28 cellular contexts compared by ENCODE assay signal in genomic region chr5:82497242-82497641, GRCh38.
"Had no signal": no experiment of that assay in that cellular context is flagged by ENCODE, and none has a peak within 500 bp of the region (broad histone marks: within the 10 kb centered on the region; RNA-seq: fewer than 3 reads in every experiment).

No MANE protein-coding gene starts in this region.

- ATAC-seq: naive thymus-derived CD4-positive, alpha-beta T cell; natural killer cell; psoas muscle; right cardiac atrium; right lobe of liver; stimulated activated memory B cell treated with anti-CD40 and anti-IgM and Interleukin-4, amounts not matched to agents 10 μg/mL and 1 μg/mL and 100 μg/mL, for 72 hours; stimulated activated naive CD8-positive, alpha-beta T cell treated with anti-CD3 and anti-CD28 coated beads, Interleukin-15, amount 100 ng/mL, for 72 hours; stimulated activated naive CD8-positive, alpha-beta T cell treated with anti-CD3 and anti-CD28 coated beads, Interleukin-15, Interleukin-2, amounts not matched to agents 100 U/mL and 50 U/mL, for 24 hours; upper lobe of right lung had no signal

- H3K4me3 ChIP-seq: neural progenitor cell, ovary, psoas muscle, right lobe of liver, sigmoid colon, smooth muscle cell, spleen, suprapubic skin, testis, tibial artery, transverse colon, upper lobe of right lung, uterus had no signal

- H3K9me3 ChIP-seq: ovary, psoas muscle, right lobe of liver, sigmoid colon, spleen, suprapubic skin, testis, tibial artery, upper lobe of right lung, uterus had no signal

- H3K27me3 ChIP-seq: neural progenitor cell, ovary, right lobe of liver, sigmoid colon, spleen, suprapubic skin, testis, tibial artery, transverse colon, upper lobe of right lung, uterus had no signal

- DNase-seq: naive thymus-derived CD4-positive, alpha-beta T cell; natural killer cell; occipital lobe; ovary; posterior cingulate gyrus; psoas muscle; right cardiac atrium; right lobe of liver; sigmoid colon; spleen; stimulated activated CD4-positive, alpha-beta T cell treated with anti-CD3 and anti-CD28 coated beads, Interleukin-12 subunit alpha, Interleukin-12 subunit beta, amount 100 ng/mL, for 4 hours; stimulated activated CD4-positive, alpha-beta T cell treated with anti-CD3 and anti-CD28 coated beads, Interleukin-1b, Interleukin-23, amount 100 ng/mL, for 48 hours; stimulated activated CD4-positive, alpha-beta T cell treated with anti-CD3 and anti-CD28 coated beads, Interleukin-4, amount 100 ng/mL, for 1 hour; stimulated activated CD4-positive, alpha-beta T cell treated with anti-CD3 and anti-CD28 coated beads, Interleukin-4, amount 100 ng/mL, for 4 hours; stimulated activated CD8-positive, alpha-beta memory T cell treated with anti-CD3 and anti-CD28 coated beads, Interleukin-4, amount 100 ng/mL, for 48 hours; stimulated activated naive CD4-positive, alpha-beta T cell; stimulated activated naive CD8-positive, alpha-beta T cell treated with anti-CD3 and anti-CD28 coated beads, Interleukin-15, amount 100 ng/mL, for 72 hours; stimulated activated naive CD8-positive, alpha-beta T cell treated with anti-CD3 and anti-CD28 coated beads, Interleukin-15, Interleukin-2, amounts not matched to agents 100 U/mL and 50 U/mL, for 24 hours; substantia nigra; testis; tibial artery; transverse colon; upper lobe of right lung; uterus had no signal

- H3K27ac ChIP-seq: neural progenitor cell, ovary, psoas muscle, right lobe of liver, sigmoid colon, spleen, suprapubic skin, testis, tibial artery, transverse colon, upper lobe of right lung, uterus had no signal

- H3K4me1 ChIP-seq: psoas muscle, right lobe of liver, sigmoid colon, spleen, suprapubic skin, testis, transverse colon, upper lobe of right lung, uterus had no signal

- H3K36me3 ChIP-seq: neural progenitor cell, ovary, right lobe of liver, sigmoid colon, spleen, suprapubic skin, tibial artery, transverse colon, upper lobe of right lung, uterus had no signal
